Comparison of ENCODE assay signal across 21 cellular contexts in the genomic region with DNA sequence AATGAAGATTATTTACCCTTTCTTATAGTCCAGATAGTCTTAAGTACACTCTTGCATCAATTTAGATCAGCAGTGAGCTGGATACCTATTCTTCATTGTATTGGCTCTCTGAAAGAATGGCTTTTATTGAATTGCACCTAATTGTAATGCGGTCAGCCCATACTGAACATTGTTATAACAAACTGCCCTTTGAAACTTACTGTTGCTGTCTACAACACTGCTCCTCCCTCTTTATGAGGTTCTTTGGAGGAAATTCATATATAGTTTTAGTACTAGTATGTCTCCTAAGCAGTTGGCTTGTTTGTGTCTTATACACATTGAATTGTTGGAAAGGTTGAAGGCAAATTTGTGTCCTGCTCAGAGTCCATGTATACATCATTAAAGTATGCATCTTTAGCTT.
"Had no signal": no experiment of that assay in that cellular context is flagged by ENCODE, and none has a peak within 500 bp of the region (broad histone marks: within the 10 kb centered on the region; RNA-seq: fewer than 3 reads in every experiment).

No MANE protein-coding gene starts in this region.

- H3K27ac ChIP-seq: coronary artery, dorsolateral prefrontal cortex, esophagus muscularis mucosa, foreskin keratinocyte, gastroesophageal sphincter, heart left ventricle, hepatocyte, left lung, lower lobe of right lung had no signal

- FAIRE-seq: endothelial cell of umbilical vein, frontal cortex, kidney had no signal

- ATAC-seq: foreskin keratinocyte, gastroesophageal sphincter, heart left ventricle, left lung, left ventricle myocardium superior, lower lobe of right lung had no signal

- DNase-seq: dermis blood vessel endothelial cell; dorsolateral prefrontal cortex; effector CD4-positive, alpha-beta T cell; effector memory CD4-positive, alpha-beta T cell; foreskin keratinocyte; heart left ventricle; hypothalamus; immature natural killer cell; islet precursor cell; kidney; kidney glomerular epithelial cell; left lung; left ventricle myocardium superior; lower lobe of right lung; mesenchymal stem cell had no signal

- H3K36me3 ChIP-seq: esophagus muscularis mucosa, gastroesophageal sphincter, heart left ventricle, left lung, lower lobe of right lung had no signal

- H3K4me3 ChIP-seq: coronary artery, dorsolateral prefrontal cortex, esophagus muscularis mucosa, gastroesophageal sphincter, heart left ventricle, hepatocyte, left lung, lower lobe of right lung had no signal

- H3K4me1 ChIP-seq: esophagus muscularis mucosa, foreskin keratinocyte, gastroesophageal sphincter, left lung, lower lobe of right lung had no signal

- H3K27me3 ChIP-seq: dorsolateral prefrontal cortex, esophagus muscularis mucosa, foreskin keratinocyte, gastroesophageal sphincter, heart left ventricle, hepatocyte, left lung had no signal

- H3K9me3 ChIP-seq: esophagus muscularis mucosa, gastroesophageal sphincter, heart left ventricle, left lung, lower lobe of right lung had no signal
